Comparison of ENCODE assay signal across 1 cellular context in the genomic region with DNA sequence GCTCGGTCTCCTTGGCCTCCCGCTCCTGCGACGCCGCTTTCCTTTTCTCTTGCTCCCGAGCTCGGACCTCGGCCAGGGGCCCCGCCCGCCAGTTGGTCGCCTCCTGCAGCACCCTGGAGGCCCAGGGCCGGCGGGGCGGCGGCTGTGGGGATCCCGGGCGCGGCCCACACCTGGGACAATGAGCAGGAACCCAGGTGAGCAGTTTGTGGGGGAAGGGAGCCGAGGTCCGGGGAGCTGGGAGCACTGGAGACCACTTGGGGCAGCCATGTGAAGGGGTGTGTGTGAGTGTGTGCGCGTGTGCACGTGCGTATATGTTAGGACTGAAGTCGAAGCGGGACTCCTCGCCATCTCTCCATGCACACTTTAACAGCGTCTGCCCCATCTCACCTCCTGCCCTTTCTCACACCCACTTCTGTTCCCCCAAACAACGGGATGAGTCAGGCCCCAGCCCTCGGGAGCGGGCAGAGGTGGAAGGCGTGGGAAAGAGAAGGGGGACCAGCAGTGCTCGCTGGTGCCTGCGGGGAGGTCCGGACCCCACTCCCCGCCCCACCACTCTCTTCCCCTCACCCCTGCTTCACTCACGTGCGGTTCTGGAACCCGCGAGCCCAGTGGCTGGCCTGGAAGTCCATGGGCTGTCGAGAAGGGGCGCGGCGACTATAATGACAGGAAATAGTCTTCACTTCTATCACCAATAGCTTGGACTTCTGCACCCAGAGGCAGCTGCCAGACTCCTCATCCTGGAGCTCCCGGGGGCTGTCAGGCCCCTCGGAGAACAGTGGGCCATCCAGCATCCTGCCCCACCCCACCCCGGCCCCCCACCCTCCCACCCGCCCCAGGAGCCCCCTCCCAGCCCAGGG.
TF ChIP-seq lines count a peak whose summit lies in the region.

No MANE protein-coding gene starts in this region.

TF ChIP-seq in WTC11, 78 proteins besides CTCF, POLR2A, EP300 and RAD21 (continued from another document):
- TF ChIP-seq, protein P1, sequence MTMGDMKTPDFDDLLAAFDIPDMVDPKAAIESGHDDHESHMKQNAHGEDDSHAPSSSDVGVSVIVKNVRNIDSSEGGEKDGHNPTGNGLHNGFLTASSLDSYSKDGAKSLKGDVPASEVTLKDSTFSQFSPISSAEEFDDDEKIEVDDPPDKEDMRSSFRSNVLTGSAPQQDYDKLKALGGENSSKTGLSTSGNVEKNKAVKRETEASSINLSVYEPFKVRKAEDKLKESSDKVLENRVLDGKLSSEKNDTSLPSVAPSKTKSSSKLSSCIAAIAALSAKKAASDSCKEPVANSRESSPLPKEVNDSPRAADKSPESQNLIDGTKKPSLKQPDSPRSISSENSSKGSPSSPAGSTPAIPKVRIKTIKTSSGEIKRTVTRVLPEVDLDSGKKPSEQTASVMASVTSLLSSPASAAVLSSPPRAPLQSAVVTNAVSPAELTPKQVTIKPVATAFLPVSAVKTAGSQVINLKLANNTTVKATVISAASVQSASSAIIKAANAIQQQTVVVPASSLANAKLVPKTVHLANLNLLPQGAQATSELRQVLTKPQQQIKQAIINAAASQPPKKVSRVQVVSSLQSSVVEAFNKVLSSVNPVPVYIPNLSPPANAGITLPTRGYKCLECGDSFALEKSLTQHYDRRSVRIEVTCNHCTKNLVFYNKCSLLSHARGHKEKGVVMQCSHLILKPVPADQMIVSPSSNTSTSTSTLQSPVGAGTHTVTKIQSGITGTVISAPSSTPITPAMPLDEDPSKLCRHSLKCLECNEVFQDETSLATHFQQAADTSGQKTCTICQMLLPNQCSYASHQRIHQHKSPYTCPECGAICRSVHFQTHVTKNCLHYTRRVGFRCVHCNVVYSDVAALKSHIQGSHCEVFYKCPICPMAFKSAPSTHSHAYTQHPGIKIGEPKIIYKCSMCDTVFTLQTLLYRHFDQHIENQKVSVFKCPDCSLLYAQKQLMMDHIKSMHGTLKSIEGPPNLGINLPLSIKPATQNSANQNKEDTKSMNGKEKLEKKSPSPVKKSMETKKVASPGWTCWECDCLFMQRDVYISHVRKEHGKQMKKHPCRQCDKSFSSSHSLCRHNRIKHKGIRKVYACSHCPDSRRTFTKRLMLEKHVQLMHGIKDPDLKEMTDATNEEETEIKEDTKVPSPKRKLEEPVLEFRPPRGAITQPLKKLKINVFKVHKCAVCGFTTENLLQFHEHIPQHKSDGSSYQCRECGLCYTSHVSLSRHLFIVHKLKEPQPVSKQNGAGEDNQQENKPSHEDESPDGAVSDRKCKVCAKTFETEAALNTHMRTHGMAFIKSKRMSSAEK (CRISPR knock-in tag; IDR thresholded peaks at IDR 0.05; ENCODE audit: borderline replicate concordance) = no peak
- TF ChIP-seq TCF7 (CRISPR knock-in tag; IDR thresholded peaks at IDR 0.05; ENCODE audit: low read depth) (0 out of 2 replicates have a peak, but pooled peaks have one; percentile 73), ATF6 (CRISPR knock-in tag; IDR thresholded peaks at IDR 0.05) (no peak), ARID4B (CRISPR knock-in tag; IDR thresholded peaks at IDR 0.05; ENCODE audit: borderline replicate concordance) (peak; percentile 91; the same call in 1 of the 2 replicates), ZBTB21 (CRISPR knock-in tag; IDR thresholded peaks at IDR 0.05; ENCODE audit: borderline replicate concordance) (no peak), ZNF263 (CRISPR knock-in tag; IDR thresholded peaks at IDR 0.05; ENCODE audit: low read depth) (no peak), GTF2I (CRISPR knock-in tag; conservative IDR thresholded peaks at IDR 0.05) (no peak), JUN (CRISPR knock-in tag; IDR thresholded peaks at IDR 0.05) (no peak; the same call in 1 of the 2 replicates), USF1 (CRISPR knock-in tag; IDR thresholded peaks at IDR 0.05) (peak; percentile 62; the same call in 1 of the 2 replicates), NFATC4 (CRISPR knock-in tag; IDR thresholded peaks at IDR 0.05) (no peak), ZNF138 (CRISPR knock-in tag; conservative IDR thresholded peaks at IDR 0.05) (peak; percentile 57; the same call in 1 of the 2 replicates), CREM (CRISPR knock-in tag; IDR thresholded peaks at IDR 0.05) (no peak), E2F5 (CRISPR knock-in tag; IDR thresholded peaks at IDR 0.05) (0 out of 2 replicates have a peak, but pooled peaks have one; percentile 35), NFE2L1 (CRISPR knock-in tag; IDR thresholded peaks at IDR 0.05) (peak; percentile 89), AR (CRISPR knock-in tag; IDR thresholded peaks at IDR 0.05) (no peak), ZNF281 (CRISPR knock-in tag; IDR thresholded peaks at IDR 0.05) (no peak), TP53 (CRISPR knock-in tag; IDR thresholded peaks at IDR 0.05) (peak; percentile 90), NFYB (CRISPR knock-in tag; conservative IDR thresholded peaks at IDR 0.05; ENCODE audit: low read depth) (no peak), ESRRA (CRISPR knock-in tag; IDR thresholded peaks at IDR 0.05; ENCODE audit: borderline replicate concordance) (peak; percentile 73; the same call in 1 of the 2 replicates), ZNF396 (CRISPR knock-in tag; IDR thresholded peaks at IDR 0.05; ENCODE audit: borderline replicate concordance) (no peak), NR2C2 (CRISPR knock-in tag; IDR thresholded peaks at IDR 0.05) (no peak), SMAD3 (CRISPR knock-in tag; IDR thresholded peaks at IDR 0.05; ENCODE audit: borderline replicate concordance) (peak; percentile 94), ATF2 (CRISPR knock-in tag; IDR thresholded peaks at IDR 0.05; ENCODE audit: borderline replicate concordance, low read depth) (peak; percentile 63; the same call in 1 of the 2 replicates), GABPB1 (CRISPR knock-in tag; IDR thresholded peaks at IDR 0.05) (no peak; the same call in 1 of the 2 replicates)
- TF ChIP-seq, protein P2, sequence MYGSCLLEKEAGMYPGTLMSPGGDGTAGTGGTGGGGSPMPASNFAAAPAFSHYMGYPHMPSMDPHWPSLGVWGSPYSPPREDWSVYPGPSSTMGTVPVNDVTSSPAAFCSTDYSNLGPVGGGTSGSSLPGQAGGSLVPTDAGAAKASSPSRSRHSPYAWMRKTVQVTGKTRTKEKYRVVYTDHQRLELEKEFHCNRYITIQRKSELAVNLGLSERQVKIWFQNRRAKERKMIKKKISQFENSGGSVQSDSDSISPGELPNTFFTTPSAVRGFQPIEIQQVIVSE (CRISPR knock-in tag; IDR thresholded peaks at IDR 0.05; ENCODE audit: borderline replicate concordance) = no peak
- TF ChIP-seq, protein P3, sequence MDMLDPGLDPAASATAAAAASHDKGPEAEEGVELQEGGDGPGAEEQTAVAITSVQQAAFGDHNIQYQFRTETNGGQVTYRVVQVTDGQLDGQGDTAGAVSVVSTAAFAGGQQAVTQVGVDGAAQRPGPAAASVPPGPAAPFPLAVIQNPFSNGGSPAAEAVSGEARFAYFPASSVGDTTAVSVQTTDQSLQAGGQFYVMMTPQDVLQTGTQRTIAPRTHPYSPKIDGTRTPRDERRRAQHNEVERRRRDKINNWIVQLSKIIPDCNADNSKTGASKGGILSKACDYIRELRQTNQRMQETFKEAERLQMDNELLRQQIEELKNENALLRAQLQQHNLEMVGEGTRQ (CRISPR knock-in tag; IDR thresholded peaks at IDR 0.05) = no peak; the same call in 1 of the 2 replicates
